8 cellular contexts compared by ENCODE assay signal in genomic region chr13:20566917-20567755, GRCh38. TPM values are rescaled to one million over a fixed set of nuclear protein-coding genes. Genes with fewer than 3 reads are reported as not detected.
DNase-seq lines count a peak whose midpoint lies in the region; ATAC-seq and TF ChIP-seq lines count a peak whose summit lies in the region.

TSS of gene IFT88 (plus strand) at chr13:20567157. CDS start at chr13:20574386, 7,229 bp downstream.

- peak within 1 kb of the TSS; percentile 98 for H4K8ac ChIP-seq in mesenchymal stem cell (ENCODE audit: low read length)

- H3K36me3 Mint-ChIP-seq in effector memory CD8-positive, alpha-beta T cell (ENCODE audit: insufficient read depth), result peaks cover 4% of the 10 kb centered on the region

- H4K91ac ChIP-seq in mesenchymal stem cell (ENCODE audit: low read length), result peak within 1 kb of the TSS; percentile 98

- no peaks in the 10 kb centered on the region for H3K27me3 ChIP-seq in mesenchymal stem cell (ENCODE audit: control insufficient read depth in 1 of 2, insufficient read depth in 1 of 2, low read length in 2 of 2)

- peaks cover 2% of the 10 kb centered on the region for H3K4me1 ChIP-seq in mesenchymal stem cell (ENCODE audit: control insufficient read depth, insufficient read depth, low read depth, low read length)

- peak; percentile 84 for ATAC-seq in effector memory CD8-positive, alpha-beta T cell (replicated peaks)

- H3K9ac ChIP-seq in mesenchymal stem cell (ENCODE audit: low read length), result peak within 1 kb of the TSS; percentile 92

- H2BK5ac ChIP-seq in mesenchymal stem cell (ENCODE audit: low read depth, low read length, poor library complexity, severe bottlenecking), result peak within 1 kb of the TSS; percentile 94

- H3K79me1 ChIP-seq in mesenchymal stem cell (replicated peaks; ENCODE audit: low read length, poor library complexity, severe bottlenecking), result no peaks in the 10 kb centered on the region

- H3K36me3 ChIP-seq in mesenchymal stem cell (ENCODE audit: control insufficient read depth in 1 of 2, insufficient read depth in 2 of 2, low read depth in 1 of 2, low read length in 2 of 2), result no peaks in the 10 kb centered on the region

- H3K23ac ChIP-seq in mesenchymal stem cell (ENCODE audit: low read length in 2 of 2), result peak within 1 kb of the TSS in 1 of 2 experiments; percentile 95

- no peak within 1 kb of the TSS for H2AK5ac ChIP-seq in mesenchymal stem cell (ENCODE audit: low read length, severe bottlenecking)

- H2BK15ac ChIP-seq in mesenchymal stem cell (ENCODE audit: low read depth, poor library complexity, severe bottlenecking), result peak within 1 kb of the TSS; percentile 95

- no peaks in the 10 kb centered on the region for H3K9me3 Mint-ChIP-seq in effector memory CD8-positive, alpha-beta T cell

- 2% methylated on average over 70 of the region's 72 CpGs for WGBS in mesenchymal stem cell

- H3K9me3 ChIP-seq in mesenchymal stem cell (ENCODE audit: control insufficient read depth, low read length), result peaks cover 17% of the 10 kb centered on the region

- H3K4me3 ChIP-seq in mesenchymal stem cell (ENCODE audit: insufficient read depth in 1 of 2, low read depth in 1 of 2, low read length in 2 of 2), result peak within 1 kb of the TSS; percentile 78 to 94

- peak within 1 kb of the TSS; percentile 91 for H2AFZ ChIP-seq in mesenchymal stem cell (ENCODE audit: low read depth, low read length)

- peak within 1 kb of the TSS; percentile 93 to 96 for H3K4me3 Mint-ChIP-seq in effector memory CD8-positive, alpha-beta T cell

- H2BK12ac ChIP-seq in mesenchymal stem cell (ENCODE audit: low read length in 2 of 2), result peak within 1 kb of the TSS; percentile 71 to 98

- peaks cover 6 to 7% of the 10 kb centered on the region in 2 donors for H3K4me1 Mint-ChIP-seq in effector memory CD8-positive, alpha-beta T cell (ENCODE audit: low read depth in 2 of 2)

- no peaks in the 10 kb centered on the region for H3K27me3 Mint-ChIP-seq in effector memory CD8-positive, alpha-beta T cell

- H3K18ac ChIP-seq in mesenchymal stem cell (ENCODE audit: low read depth in 1 of 2, low read length in 2 of 2), result peak within 1 kb of the TSS; percentile 99 to 100

- DNase-seq in COLO829 (ENCODE audit: low spot score), result peak; percentile 71
- DNase-seq in GM20000 (ENCODE audit: low spot score), result peak; percentile 92
- peak; percentile 25 for DNase-seq in HS-5 (ENCODE audit: low read depth)
- DNase-seq in NK-92 treated with Interleukin-12 subunit alpha and Interleukin-12 subunit beta, amount 100 ng/mL, for 24 hours (lab: John Stamatoyannopoulos, UW), result peak; percentile 79
- DNase-seq in activated CD8-positive, alpha-beta memory T cell treated with anti-CD3 and anti-CD28 coated beads for 48 hours (ENCODE audit: low read depth in 2 of 3, low spot score in 2 of 3), result peak; percentile 48 to 73 (median 69)
- peak; percentile 65 to 72 (median 69) for DNase-seq in effector memory CD8-positive, alpha-beta T cell
- peak; percentile 91 for DNase-seq in mesenchymal stem cell
- peak; percentile 68 for DNase-seq in stimulated activated CD8-positive, alpha-beta memory T cell treated with anti-CD3 and anti-CD28 coated beads, Interleukin-12 subunit alpha, Interleukin-12 subunit beta, amount 100 ng/mL, for 1 hour (ENCODE audit: low read depth)

- peak within 1 kb of the TSS; percentile 97 for H3K27ac ChIP-seq in mesenchymal stem cell (ENCODE audit: low read length, poor library complexity, severe bottlenecking)

- peak within 1 kb of the TSS; percentile 89 to 91 for H3K27ac Mint-ChIP-seq in effector memory CD8-positive, alpha-beta T cell

- peak within 1 kb of the TSS; percentile 80 for H3K4me2 ChIP-seq in mesenchymal stem cell (ENCODE audit: low read length, poor library complexity, severe bottlenecking)

- peak within 1 kb of the TSS; percentile 85 to 94 for H3K4ac ChIP-seq in mesenchymal stem cell (ENCODE audit: low read depth in 1 of 2, low read length in 2 of 2)

- TF ChIP-seq CTCF in GM20000 (IDR thresholded peaks at IDR 0.05; ENCODE audit: extremely low read depth, missing control alignments), result no peak

- H3K14ac ChIP-seq in mesenchymal stem cell (ENCODE audit: low read length in 2 of 2), result peak within 1 kb of the TSS in 1 of 2 experiments; percentile 100

- H2BK120ac ChIP-seq in mesenchymal stem cell (ENCODE audit: low read depth, low read length), result peak within 1 kb of the TSS; percentile 97

RNA-seq across cellular contexts. Expression of gene IFT88, which starts in this region (rescaled TPM):
- 7.2 TPM for polyA plus RNA-seq in mesenchymal stem cell (2013, experiment 1 of 2)
- 7.1 TPM for polyA plus RNA-seq in mesenchymal stem cell (2013, experiment 2 of 2)

Comparison
In these comparisons a context has a peak if more than half of its experiments do, and no peak if none do; other contexts are left out.
1. Peak in every context shown above with its lines: DNase-seq, ATAC-seq, H3K4me3 ChIP-seq and H3K27ac ChIP-seq.
2. DNase-seq: peak in every context shown above with its lines; median percentile 92 in GM20000; 91 in mesenchymal stem cell; 79 in NK-92 treated with Interleukin-12 subunit alpha and Interleukin-12 subunit beta, amount 100 ng/mL, for 24 hours; 71 in COLO829; 69 in activated CD8-positive, alpha-beta memory T cell treated with anti-CD3 and anti-CD28 coated beads for 48 hours; 69 in effector memory CD8-positive, alpha-beta T cell; 68 in stimulated activated CD8-positive, alpha-beta memory T cell treated with anti-CD3 and anti-CD28 coated beads, Interleukin-12 subunit alpha, Interleukin-12 subunit beta, amount 100 ng/mL, for 1 hour; 25 in HS-5.